1 cellular context compared by ENCODE assay signal in genomic region chr3:146313411-146314111, GRCh38.
TF ChIP-seq lines count a peak whose summit lies in the region.

No MANE protein-coding gene starts in this region.

TF ChIP-seq in GM23338, 12 proteins besides CTCF, POLR2A, EP300 and RAD21 (continued from another document):
- TF ChIP-seq ZNF462 (CRISPR knock-in tag; IDR thresholded peaks at IDR 0.05), result no peak
- no peak for TF ChIP-seq ZNF114 (CRISPR knock-in tag; IDR thresholded peaks at IDR 0.05)
- no peak for TF ChIP-seq EZH2phosphoT487 (IDR thresholded peaks at IDR 0.05; ENCODE audit: unreplicated experiment)
- no peak for TF ChIP-seq JUNB (IDR thresholded peaks at IDR 0.05; ENCODE audit: unreplicated experiment)
